ENCODE assay signal across 14 cellular contexts in genomic region chr5:134509308-134510040, GRCh38. TPM values are rescaled to one million over a fixed set of nuclear protein-coding genes. Genes with fewer than 3 reads are reported as not detected.
DNase-seq lines count a peak whose midpoint lies in the region; ATAC-seq, FAIRE-seq and TF ChIP-seq lines count a peak whose summit lies in the region.
"Had no signal": no experiment of that assay in that cellular context is flagged by ENCODE, and none has a peak within 500 bp of the region (broad histone marks: within the 10 kb centered on the region; RNA-seq: fewer than 3 reads in every experiment).

No MANE protein-coding gene starts in this region.

- FAIRE-seq in keratinocyte (lab: Jason Lieb, UNC) = no peak
- FAIRE-seq: colon had no signal

- TF ChIP-seq CTCF in WERI-Rb-1 (IDR thresholded peaks at IDR 0.05; ENCODE audit: low read depth, low read length) (no peak), keratinocyte (optimal IDR thresholded peaks at IDR 0.05 in 1 of 3, IDR thresholded peaks at IDR 0.05 in 1 of 3, conservative IDR thresholded peaks at IDR 0.05 in 1 of 3; ENCODE audit: extremely low read depth in 1 of 3, insufficient read depth in 2 of 3, low read length in 3 of 3) (no peak), nephron progenitor cell (IDR thresholded peaks at IDR 0.05) (no peak)

- H3K36me3 ChIP-seq in WERI-Rb-1 (no peaks in the 10 kb centered on the region), keratinocyte (ENCODE audit: control insufficient read depth in 2 of 2, extremely low read depth in 1 of 2, insufficient read depth in 2 of 2, low read length in 2 of 2) (no peaks in the 10 kb centered on the region)
- H3K36me3 ChIP-seq: BLaER1 treated with 17β-estradiol and CSF1 and Interleukin-3, amounts not matched to agents 10 nM and 100 nM; thoracic aorta had no signal

- CTCF ChIA-PET in HEK293T (lab: Yijun Ruan, JAX) = no interaction called here

- peaks cover 10% of the 10 kb centered on the region for H3K27me3 Mint-ChIP-seq in nephron progenitor cell (ENCODE audit: low read depth, poor library complexity)

- no peak overlapping the region for H3K27ac Mint-ChIP-seq in nephron progenitor cell

- dilution Hi-C loops in keratinocyte (cut with MboI; ENCODE audit: extremely low pct_ligation_motif_present, low sequenced_read_pairs) = loop anchor here (5.0 kb wide), 1 partner anchor 82 kb away; no protein-coding TSS in a partner anchor

- no peak overlapping the region for H2AFZ ChIP-seq in keratinocyte (ENCODE audit: control insufficient read depth, low read length)

- H3K4me3 Mint-ChIP-seq in nephron progenitor cell = no peak overlapping the region

- H3K4me1 Mint-ChIP-seq in nephron progenitor cell = peaks cover 35% of the 10 kb centered on the region

- H3K79me2 ChIP-seq in keratinocyte (ENCODE audit: control insufficient read depth, insufficient read depth, low read length) = no peaks in the 10 kb centered on the region

- H3K36me3 Mint-ChIP-seq in nephron progenitor cell (ENCODE audit: low read depth) = no peaks in the 10 kb centered on the region

- peak overlapping the region; percentile 38 for H3K4me2 ChIP-seq in keratinocyte (ENCODE audit: control insufficient read depth, extremely low read depth, insufficient read depth, low read depth, low read length)

- H3K9me3 ChIP-seq in WERI-Rb-1 (ENCODE audit: severe bottlenecking) (no peaks in the 10 kb centered on the region), keratinocyte (ENCODE audit: control insufficient read depth, low read depth, low read length) (no peaks in the 10 kb centered on the region)
- H3K9me3 ChIP-seq: BLaER1 treated with 17β-estradiol and CSF1 and Interleukin-3, amounts not matched to agents 10 nM and 100 nM; thoracic aorta had no signal

- in situ Hi-C loops in ACHN (cut with HindIII; ENCODE audit: low pct_ligation_motif_present, low pct_unique_long_range_greater_than_20kb, low sequenced_read_pairs) = no loop called here

- no peaks in the 10 kb centered on the region for H3K9me3 Mint-ChIP-seq in nephron progenitor cell

- H3K4me3 ChIP-seq in WERI-Rb-1 (ENCODE audit: low read depth, low read length) = no peak overlapping the region
- H3K4me3 ChIP-seq in keratinocyte (ENCODE audit: control insufficient read depth in 2 of 3, extremely low read depth in 1 of 3, insufficient read depth in 2 of 3, low read depth in 1 of 3, low read length in 3 of 3) = no peak overlapping the region
- H3K4me3 ChIP-seq: BLaER1 treated with 17β-estradiol and CSF1 and Interleukin-3, amounts not matched to agents 10 nM and 100 nM; thoracic aorta had no signal

- H4K20me1 ChIP-seq in keratinocyte (ENCODE audit: control insufficient read depth, extremely low read depth, insufficient read depth, low read length) = no peaks in the 10 kb centered on the region
- H4K20me1 ChIP-seq: BLaER1 treated with 17β-estradiol and CSF1 and Interleukin-3, amounts not matched to agents 10 nM and 100 nM had no signal

- peaks cover 64% of the 10 kb centered on the region for H3K4me1 ChIP-seq in keratinocyte (ENCODE audit: control insufficient read depth, extremely low read depth, insufficient read depth, low read length)

- H3K27me3 ChIP-seq in WERI-Rb-1 (ENCODE audit: insufficient read depth, low read depth, severe bottlenecking) (no peaks in the 10 kb centered on the region), keratinocyte (ENCODE audit: control insufficient read depth, extremely low read depth, insufficient read depth, low read length) (no peaks in the 10 kb centered on the region)
- H3K27me3 ChIP-seq: BLaER1 treated with 17β-estradiol and CSF1 and Interleukin-3, amounts not matched to agents 10 nM and 100 nM had no signal

- H3K27ac ChIP-seq in WERI-Rb-1 (peak overlapping the region; percentile 83), keratinocyte (ENCODE audit: control insufficient read depth, insufficient read depth, low read length) (no peak overlapping the region)
- H3K27ac ChIP-seq: BLaER1 treated with 17β-estradiol and CSF1 and Interleukin-3, amounts not matched to agents 10 nM and 100 nM had no signal

- no peak overlapping the region for H3K9ac ChIP-seq in keratinocyte (ENCODE audit: control insufficient read depth, extremely low read depth, insufficient read depth, low read length)
- H3K9ac ChIP-seq: BLaER1 treated with 17β-estradiol and CSF1 and Interleukin-3, amounts not matched to agents 10 nM and 100 nM had no signal

- POLR2A ChIA-PET in HEK293T (lab: Yijun Ruan, JAX) = interaction anchor here (1.4 kb wide), 1 partner anchor 14 kb away, joined by 4 read pairs; no protein-coding TSS in a partner anchor

- DNase-seq in ACHN = peak; percentile 31
- peak; percentile 82 for DNase-seq in HT1080 (ENCODE audit: low read depth)
- DNase-seq in WERI-Rb-1 = peak; percentile 89
- no peak for DNase-seq in keratinocyte (ENCODE audit: low read depth, low spot score)
- no peak for DNase-seq in nephron progenitor cell
- DNase-seq in HEK293T (ENCODE audit: extremely low spot score) = no peak
- DNase-seq in NK-92 treated with Interleukin-12 subunit alpha and Interleukin-12 subunit beta, amount 100 ng/mL, for 24 hours (lab: John Stamatoyannopoulos, UW) = no peak
- DNase-seq: activated CD8-positive, alpha-beta memory T cell treated with anti-CD3 and anti-CD28 coated beads, Interleukin-2, amount 50 U/mL, for 48 hours; stimulated activated CD4-positive, alpha-beta T cell treated with anti-CD3 and anti-CD28 coated beads, Interleukin-2, amount 100 ng/mL, for 24 hours; T-helper 1 cell had no signal

- no peak for ATAC-seq in GM18519 (IDR thresholded peaks at IDR 0.05; ENCODE audit: low FRiP score, unreplicated experiment)

- no peaks in the 10 kb centered on the region for H3K9me1 ChIP-seq in keratinocyte (ENCODE audit: control insufficient read depth, extremely low read depth, insufficient read depth, low read length)

TF ChIP-seq in HEK293T, 16 proteins besides CTCF, POLR2A, EP300 and RAD21:
- TF ChIP-seq BHLHE40 (IDR thresholded peaks at IDR 0.05; ENCODE audit: borderline replicate concordance) (no peak), LEF1 (IDR thresholded peaks at IDR 0.05; ENCODE audit: borderline replicate concordance) (no peak), TARDBP (IDR thresholded peaks at IDR 0.05) (no peak), SUZ12 (IDR thresholded peaks at IDR 0.05) (no peak), L3MBTL2 (conservative IDR thresholded peaks at IDR 0.05) (no peak), ELF4 (IDR thresholded peaks at IDR 0.05) (no peak), ARNT (IDR thresholded peaks at IDR 0.05) (no peak)

RNA-seq across cellular contexts. Expression of gene JADE2, which starts 16.0 kb away (rescaled TPM):
- 33.5 and 46.9 TPM in 2 replicates for total RNA-seq in HT1080 (2014; rRNA removed; shearing (Covaris generic))
- 14.7 and 16.3 TPM in 2 replicates for polyA plus RNA-seq in HT1080 (2015; cell fraction: cytosol; rRNA removed)
- polyA plus RNA-seq in HT1080 (2015; cell fraction: nucleus; rRNA removed) = 17.0 and 17.4 TPM in 2 replicates
- 8.4 to 15.5 TPM (median 11.1 TPM) in 3 replicates for polyA plus RNA-seq in keratinocyte
- 3.3 TPM for polyA plus RNA-seq in keratinocyte (2011; ENCODE audit: low read depth)
- 6.2 and 10.7 TPM in 2 replicates for polyA plus RNA-seq in keratinocyte (2011; cell fraction: cytosol; rRNA removed)
- 13.5 and 16.0 TPM in 2 replicates for polyA plus RNA-seq in keratinocyte (2011; cell fraction: nucleus; rRNA removed)
- polyA plus RNA-seq in keratinocyte (2012; ENCODE audit: low replicate concordance) = 3.0 and 18.5 TPM in 2 replicates
- 16.5 to 42.2 TPM (median 27.7 TPM) in 3 replicates for polyA minus RNA-seq in keratinocyte
- 25.3 TPM for polyA minus RNA-seq in keratinocyte (2011; cell fraction: cytosol; rRNA and poly(A)+ RNA removed)
- polyA minus RNA-seq in keratinocyte (2011; cell fraction: nucleus; rRNA and poly(A)+ RNA removed) = 19.3 and 20.4 TPM in 2 replicates

Comparison
In these comparisons a context has a peak if more than half of its experiments do, and no peak if none do; other contexts are left out.
1. DNase-seq: peak in ACHN (single experiment), HT1080 (single experiment) and WERI-Rb-1 (single experiment); none in keratinocyte (single experiment), nephron progenitor cell (single experiment), HEK293T (single experiment) and NK-92 treated with Interleukin-12 subunit alpha and Interleukin-12 subunit beta, amount 100 ng/mL, for 24 hours (single experiment).